Comparison of ENCODE assay signal across 11 cellular contexts in genomic region chr7:28754027-28754426, GRCh38.
DNase-seq lines count a peak whose midpoint lies in the region; ATAC-seq and TF ChIP-seq lines count a peak whose summit lies in the region.
"Had no signal": no experiment of that assay in that cellular context is flagged by ENCODE, and none has a peak within 500 bp of the region (broad histone marks: within the 10 kb centered on the region; RNA-seq: fewer than 3 reads in every experiment).

No MANE protein-coding gene starts in this region.

- no peak for TF ChIP-seq CTCF in mucosa of descending colon (IDR thresholded peaks at IDR 0.05)

- H3K4me3 ChIP-seq in mucosa of descending colon: no peak overlapping the region
- H3K4me3 ChIP-seq: gastrocnemius medialis, thyroid gland had no signal

- peak overlapping the region; percentile 98 for H3K27ac ChIP-seq in caudate nucleus (ENCODE audit: low read depth, low read length)
- H3K27ac ChIP-seq: gastrocnemius medialis, thyroid gland had no signal

- H3K27me3 Mint-ChIP-seq in activated T-helper 17 cell treated with anti-CD3 and anti-CD28 coated beads, Interleukin-2, amount 50 U/mL, for 72 hours: peaks cover 3% of the 10 kb centered on the region

- H3K4me3 Mint-ChIP-seq in activated T-helper 17 cell treated with anti-CD3 and anti-CD28 coated beads, Interleukin-2, amount 50 U/mL, for 72 hours: no peak overlapping the region

- no peaks in the 10 kb centered on the region for H3K4me1 ChIP-seq in mucosa of descending colon (ENCODE audit: low read depth)
- H3K4me1 ChIP-seq: thyroid gland had no signal

- DNase-seq in GM03348 (ENCODE audit: low spot score) (peak; percentile 43), LHCN-M2 (ENCODE audit: low read depth) (peak; percentile 91), caudate nucleus (lab: John Stamatoyannopoulos, UW) (peak in 58 of 61 donors; percentile 8 to 97 (median 82)), mucosa of descending colon (peak in 1 of 3 donors; percentile 27), NCI-H524 (lab: John Stamatoyannopoulos, UW) (no peak)
- no peak for DNase-seq in activated T-cell treated with anti-CD3 and anti-CD28 coated beads, Interleukin-2, amount 50 U/mL, for 1 hour
- DNase-seq: activated CD8-positive, alpha-beta memory T cell treated with anti-CD3 and anti-CD28 coated beads, Interleukin-2, amount 50 U/mL, for 48 hours; gastrocnemius medialis; thyroid gland had no signal

- H3K27ac Mint-ChIP-seq in activated T-helper 17 cell treated with anti-CD3 and anti-CD28 coated beads, Interleukin-2, amount 50 U/mL, for 72 hours: no peak overlapping the region

- H3K9me3 ChIP-seq in mucosa of descending colon: no peaks in the 10 kb centered on the region
- H3K9me3 ChIP-seq: gastrocnemius medialis, thyroid gland had no signal

- intact Hi-C loops in mucosa of descending colon (cut with DNase I, micrococcal nuclease): no loop called here

- ATAC-seq in mucosa of descending colon: peak; percentile 70
- ATAC-seq in GM21576 (IDR thresholded peaks at IDR 0.05; ENCODE audit: unreplicated experiment): no peak
- no peak for ATAC-seq in activated T-helper 17 cell treated with anti-CD3 and anti-CD28 coated beads, Interleukin-2, amount 50 U/mL, for 72 hours (replicated peaks)
- ATAC-seq: gastrocnemius medialis had no signal

- no peaks in the 10 kb centered on the region for H3K36me3 Mint-ChIP-seq in activated T-helper 17 cell treated with anti-CD3 and anti-CD28 coated beads, Interleukin-2, amount 50 U/mL, for 72 hours (ENCODE audit: low read depth)

- no peaks in the 10 kb centered on the region for H3K4me1 Mint-ChIP-seq in activated T-helper 17 cell treated with anti-CD3 and anti-CD28 coated beads, Interleukin-2, amount 50 U/mL, for 72 hours

- no peaks in the 10 kb centered on the region for H3K9me3 Mint-ChIP-seq in activated T-helper 17 cell treated with anti-CD3 and anti-CD28 coated beads, Interleukin-2, amount 50 U/mL, for 72 hours

- no peaks in the 10 kb centered on the region for H3K36me3 ChIP-seq in mucosa of descending colon (ENCODE audit: low read depth)
- H3K36me3 ChIP-seq: gastrocnemius medialis, thyroid gland had no signal

Comparison
In these comparisons a context has a peak if more than half of its experiments do, and no peak if none do; other contexts are left out.
1. DNase-seq: peak in GM03348 (single experiment), LHCN-M2 (single experiment) and caudate nucleus (58 of 61); none in NCI-H524 (0 of 2) and activated T-cell treated with anti-CD3 and anti-CD28 coated beads, Interleukin-2, amount 50 U/mL, for 1 hour (single experiment).